ENCODE assay signal across 8 cellular contexts in the genomic region with DNA sequence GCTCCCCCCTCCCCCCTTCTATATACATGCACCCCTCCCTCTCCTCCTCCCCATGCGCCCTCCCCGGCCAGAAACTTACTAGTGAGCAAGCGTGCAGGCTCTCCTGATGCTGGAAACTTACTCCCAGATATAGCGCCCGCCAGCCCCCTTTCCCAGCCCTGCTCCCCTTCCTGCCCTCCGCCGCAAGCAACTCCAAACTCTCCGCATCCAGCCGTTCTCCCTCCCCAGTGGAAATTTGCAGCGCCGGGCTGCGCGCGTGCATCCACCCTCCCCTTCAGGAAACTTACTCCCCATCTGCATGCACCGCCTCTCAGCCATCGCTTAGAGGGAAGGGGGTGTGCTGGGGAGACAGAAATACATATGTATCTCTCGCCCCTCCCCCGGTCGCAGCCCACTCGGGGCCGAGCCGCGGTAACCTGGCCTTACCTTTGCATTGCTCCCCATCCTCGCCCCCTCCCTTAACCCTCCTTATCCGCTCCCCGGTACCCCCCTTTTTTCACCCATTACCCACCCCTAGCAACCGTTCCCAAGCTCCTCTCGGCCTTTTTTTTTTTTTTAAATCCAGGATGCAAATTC. TPM values are rescaled to one million over a fixed set of nuclear protein-coding genes. Genes with fewer than 3 reads are reported as not detected.
A peak's percentile ranks its signal among the peaks of the same experiment; 100 is the strongest.
DNase-seq lines count a peak whose midpoint lies in the region; ATAC-seq and TF ChIP-seq lines count a peak whose summit lies in the region.

A gene with protein sequence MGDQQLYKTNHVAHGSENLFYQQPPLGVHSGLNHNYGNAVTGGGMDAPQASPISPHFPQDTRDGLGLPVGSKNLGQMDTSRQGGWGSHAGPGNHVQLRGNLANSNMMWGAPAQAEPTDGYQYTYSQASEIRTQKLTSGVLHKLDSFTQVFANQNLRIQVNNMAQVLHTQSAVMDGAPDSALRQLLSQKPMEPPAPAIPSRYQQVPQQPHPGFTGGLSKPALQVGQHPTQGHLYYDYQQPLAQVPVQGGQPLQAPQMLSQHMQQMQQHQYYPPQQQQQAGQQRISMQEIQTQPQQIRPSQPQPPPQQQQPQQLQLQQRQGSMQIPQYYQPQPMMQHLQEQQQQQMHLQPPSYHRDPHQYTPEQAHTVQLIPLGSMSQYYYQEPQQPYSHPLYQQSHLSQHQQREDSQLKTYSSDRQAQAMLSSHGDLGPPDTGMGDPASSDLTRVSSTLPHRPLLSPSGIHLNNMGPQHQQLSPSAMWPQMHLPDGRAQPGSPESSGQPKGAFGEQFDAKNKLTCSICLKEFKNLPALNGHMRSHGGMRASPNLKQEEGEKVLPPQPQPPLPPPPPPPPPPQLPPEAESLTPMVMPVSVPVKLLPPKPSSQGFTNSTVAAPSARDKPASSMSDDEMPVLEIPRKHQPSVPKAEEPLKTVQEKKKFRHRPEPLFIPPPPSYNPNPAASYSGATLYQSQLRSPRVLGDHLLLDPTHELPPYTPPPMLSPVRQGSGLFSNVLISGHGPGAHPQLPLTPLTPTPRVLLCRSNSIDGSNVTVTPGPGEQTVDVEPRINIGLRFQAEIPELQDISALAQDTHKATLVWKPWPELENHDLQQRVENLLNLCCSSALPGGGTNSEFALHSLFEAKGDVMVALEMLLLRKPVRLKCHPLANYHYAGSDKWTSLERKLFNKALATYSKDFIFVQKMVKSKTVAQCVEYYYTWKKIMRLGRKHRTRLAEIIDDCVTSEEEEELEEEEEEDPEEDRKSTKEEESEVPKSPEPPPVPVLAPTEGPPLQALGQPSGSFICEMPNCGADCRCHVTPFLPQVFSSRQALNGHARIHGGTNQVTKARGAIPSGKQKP (N-terminal part only) (minus strand): TSS at position 332 of the 576 bp plus-strand sequence. CDS start 182,336 bp downstream, outside the sequence.

- H3K4me3 Mint-ChIP-seq in IgD-negative memory B cell (peak within 1 kb of the TSS; percentile 84 to 99 (median 98)), naive B cell (peak within 1 kb of the TSS; percentile 77 to 98 (median 94))
- peak within 1 kb of the TSS; percentile 98 to 99 for H3K4me3 Mint-ChIP-seq in activated T-cell treated with anti-CD3 and anti-CD28 coated beads, Interleukin-2, amount 50 U/mL, for 72 hours

- H4K20me1 ChIP-seq in OCI-LY1 (ENCODE audit: insufficient read depth, low read length), result no peaks in the 10 kb centered on the region

- H3K27ac Mint-ChIP-seq in IgD-negative memory B cell (peak within 1 kb of the TSS; percentile 47 to 93 (median 55)), naive B cell (peak within 1 kb of the TSS in 2 of 6 donors; percentile 20 to 25)
- peak within 1 kb of the TSS; percentile 96 for H3K27ac Mint-ChIP-seq in activated T-cell treated with anti-CD3 and anti-CD28 coated beads, Interleukin-2, amount 50 U/mL, for 72 hours

- peak within 1 kb of the TSS; percentile 72 for H3K4me2 ChIP-seq in OCI-LY1 (ENCODE audit: low read length)

- H3K36me3 ChIP-seq in OCI-LY1 (ENCODE audit: insufficient read depth, low read length) (no peaks in the 10 kb centered on the region), thymus (ENCODE audit: control insufficient read depth, insufficient read depth) (no peaks in the 10 kb centered on the region)

- H3K27me3 Mint-ChIP-seq in IgD-negative memory B cell (no peaks in the 10 kb centered on the region), naive B cell (peaks cover 38 to 62% (median 44%) of the 10 kb centered on the region in 3 donors)
- peaks cover 11% of the 10 kb centered on the region for H3K27me3 Mint-ChIP-seq in activated T-cell treated with anti-CD3 and anti-CD28 coated beads, Interleukin-2, amount 50 U/mL, for 72 hours (ENCODE audit: low read depth)

- DNase-seq in GM12865 (ENCODE audit: low read depth) (peak; percentile 84), fibroblast of gingiva (ENCODE audit: low read depth) (peak; percentile 67), naive B cell (no peak)
- DNase-seq in activated T-cell treated with anti-CD3 and anti-CD28 coated beads, Interleukin-2, amount 50 U/mL, for 72 hours, result peak; percentile 62 to 64

- H3K4me1 Mint-ChIP-seq in IgD-negative memory B cell (peaks cover 18 to 36% (median 20%) of the 10 kb centered on the region in 3 donors), naive B cell (peaks cover 20 to 33% (median 27%) of the 10 kb centered on the region in 3 donors)
- H3K4me1 Mint-ChIP-seq in activated T-cell treated with anti-CD3 and anti-CD28 coated beads, Interleukin-2, amount 50 U/mL, for 72 hours (ENCODE audit: low read depth), result peaks cover 54% of the 10 kb centered on the region

- H2AFZ ChIP-seq in OCI-LY1 (ENCODE audit: low read length), result peak within 1 kb of the TSS; percentile 82

- under 1% methylated on average over 28 of the region's 28 CpGs for WGBS in thymus

- H3K27ac ChIP-seq in OCI-LY1 (ENCODE audit: low read depth, low read length, poor library complexity, severe bottlenecking) (no peak within 1 kb of the TSS), thymus (ENCODE audit: low read depth) (peak within 1 kb of the TSS; percentile 95)

- no peaks in the 10 kb centered on the region for H3K9me2 ChIP-seq in OCI-LY1 (ENCODE audit: low read depth, low read length)

- peak; percentile 44 to 45 for ATAC-seq in activated T-cell treated with anti-CD3 and anti-CD28 coated beads, Interleukin-2, amount 50 U/mL, for 72 hours (replicated peaks in 1 of 2)
- ATAC-seq in naive B cell (ENCODE audit: low read depth in 2 of 2), result peak; percentile 26 to 38
- ATAC-seq in HG02840 (IDR thresholded peaks at IDR 0.05; ENCODE audit: low FRiP score, unreplicated experiment), result no peak

- TF ChIP-seq CTCF in GM12865 (IDR thresholded peaks at IDR 0.05; ENCODE audit: insufficient read depth, low read depth, low read length, missing control alignments), result no peak
- TF ChIP-seq CTCF in OCI-LY1 (IDR thresholded peaks at IDR 0.05; ENCODE audit: low read length), result no peak

- H3F3A ChIP-seq in OCI-LY1 (ENCODE audit: insufficient read depth, low read length), result no peaks in the 10 kb centered on the region

- H3K4me1 ChIP-seq in OCI-LY1 (ENCODE audit: insufficient read depth, low read length, severe bottlenecking) (peaks cover 27% of the 10 kb centered on the region), thymus (ENCODE audit: control insufficient read depth, insufficient read depth, low read length) (peaks cover 20% of the 10 kb centered on the region)

- H3K4me3 ChIP-seq in GM12865 (ENCODE audit: low read depth, low read length) (peak within 1 kb of the TSS; percentile 94), OCI-LY1 (ENCODE audit: low read depth, low read length, poor library complexity, severe bottlenecking) (peak within 1 kb of the TSS; percentile 60), thymus (ENCODE audit: low read length) (peak within 1 kb of the TSS; percentile 85)

- H3K9me3 Mint-ChIP-seq in IgD-negative memory B cell (no peaks in the 10 kb centered on the region), naive B cell (no peaks in the 10 kb centered on the region)
- H3K9me3 Mint-ChIP-seq in activated T-cell treated with anti-CD3 and anti-CD28 coated beads, Interleukin-2, amount 50 U/mL, for 72 hours, result no peaks in the 10 kb centered on the region

- H3K79me2 ChIP-seq in OCI-LY1 (ENCODE audit: insufficient read depth, low read length), result no peaks in the 10 kb centered on the region

- H3K27me3 ChIP-seq in OCI-LY1 (ENCODE audit: insufficient read depth, low read length), result no peaks in the 10 kb centered on the region; the same call in 1 of the 2 replicates
- no peaks in the 10 kb centered on the region for H3K27me3 ChIP-seq in thymus (ENCODE audit: control insufficient read depth, insufficient read depth)

- peak within 1 kb of the TSS; percentile 55 for H3K9ac ChIP-seq in OCI-LY1 (ENCODE audit: low read length)

- H3K36me3 Mint-ChIP-seq in IgD-negative memory B cell (peaks cover 1% of the 10 kb centered on the region), naive B cell (no peaks in the 10 kb centered on the region)
- H3K36me3 Mint-ChIP-seq in activated T-cell treated with anti-CD3 and anti-CD28 coated beads, Interleukin-2, amount 50 U/mL, for 72 hours (ENCODE audit: insufficient read depth in 2 of 2), result peaks cover 4 to 9% of the 10 kb centered on the region in 2 donors

- H3K9me3 ChIP-seq in OCI-LY1 (ENCODE audit: low read length) (no peaks in the 10 kb centered on the region), thymus (ENCODE audit: control insufficient read depth) (no peaks in the 10 kb centered on the region)

RNA-seq across cellular contexts. Expression of the gene that starts here (rescaled TPM):
- polyA plus RNA-seq in IgD-negative memory B cell (1.6 TPM), naive B cell (ENCODE audit: low read depth in 6 of 6) (under 1 TPM in 3 of 6 donors, not detected in 3; 0.07 to 0.13 (median 0.08) TPM), thymus (8.9 TPM)
- total RNA-seq in activated T-cell treated with anti-CD3 and anti-CD28 coated beads, Interleukin-2, amount 50 U/mL, for 72 hours, result 10 to 100 TPM; 37.2 to 43.0 TPM

Comparison
In these comparisons a context has a peak if more than half of its experiments do, and no peak if none do; other contexts are left out.
1. Peak in ATAC-seq in naive B cell; RNA of the gene not detected or under 1 TPM.